ENCODE assay signal across 8 cellular contexts in genomic region chr3:66525771-66526170, GRCh38.
"Had no signal": no experiment of that assay in that cellular context is flagged by ENCODE, and none has a peak within 500 bp of the region (broad histone marks: within the 10 kb centered on the region; RNA-seq: fewer than 3 reads in every experiment).

No MANE protein-coding gene starts in this region.

- H2AFZ ChIP-seq: GM23248 had no signal

- ATAC-seq: HCT116 had no signal

- H3K27ac ChIP-seq: GM23248, HL-60 had no signal

- H3K4me3 ChIP-seq: GM23248, HAP-1 had no signal

- H3K9me3 ChIP-seq: HAP-1 had no signal

- H3K9ac ChIP-seq: GM23248 had no signal

- H3K36me3 ChIP-seq: HAP-1 had no signal

- DNase-seq: GM23248, GOT3, H7, HFFc6, KG1 had no signal
